1 cellular context compared by ENCODE assay signal in the genomic region with DNA sequence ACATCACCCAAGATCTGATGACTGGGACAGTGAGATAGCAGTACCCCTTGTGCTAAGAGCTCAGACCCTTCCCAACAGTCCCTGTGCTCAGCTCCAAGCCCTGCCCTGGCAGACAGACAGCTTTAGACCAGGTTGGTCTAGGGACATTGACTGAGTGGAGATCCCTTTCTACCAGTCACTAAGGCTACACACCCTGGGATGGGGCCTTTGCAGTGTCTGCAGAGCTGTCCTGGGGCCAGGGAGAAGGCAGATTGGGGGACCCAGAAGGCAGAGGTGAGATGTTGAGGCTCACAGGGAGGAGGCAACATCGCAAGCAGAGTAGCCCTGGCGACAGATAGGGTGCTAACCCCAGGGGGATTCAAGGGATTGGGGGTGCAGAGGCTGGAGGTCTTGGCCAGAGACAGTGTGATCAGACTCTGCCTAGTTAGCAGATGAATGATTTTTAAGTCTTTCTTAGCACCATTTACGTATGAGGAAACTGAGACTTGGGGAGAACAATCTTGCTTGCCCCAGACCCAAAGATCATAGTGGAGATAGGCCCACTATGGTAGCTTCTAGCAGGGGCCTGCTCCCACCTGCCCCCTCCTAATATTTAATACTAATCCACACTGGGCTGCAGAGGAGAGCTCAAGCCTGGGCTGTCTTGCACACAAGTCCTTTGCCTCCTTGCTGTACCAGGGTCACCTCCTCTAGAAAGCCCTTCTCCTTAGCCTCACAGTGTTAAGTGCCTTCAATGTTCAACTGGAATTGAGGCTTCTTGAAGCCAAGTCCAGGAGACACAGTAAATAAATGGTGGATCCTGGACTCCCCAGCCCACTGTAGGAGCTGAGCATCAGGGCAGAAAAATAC.
TF ChIP-seq lines count a peak whose summit lies in the region.

No MANE protein-coding gene starts in this region.

TF ChIP-seq in HepG2, 621 proteins besides CTCF, POLR2A, EP300 and RAD21:
- TF ChIP-seq CHD2 (IDR thresholded peaks at IDR 0.05; ENCODE audit: low read depth, low read length) (0 out of 2 replicates have a peak, but pooled peaks have one; percentile 5), ZNF441 (CRISPR knock-in tag; IDR thresholded peaks at IDR 0.05; ENCODE audit: borderline replicate concordance) (no peak), ZNF562 (CRISPR knock-in tag; IDR thresholded peaks at IDR 0.05; ENCODE audit: borderline replicate concordance) (no peak), POLR2G (IDR thresholded peaks at IDR 0.05; ENCODE audit: low read depth, low read length) (no peak)
TF ChIP-seq in HepG2: peak in this region for 1.
